Comparison of ENCODE assay signal across 1 cellular context in the genomic region with DNA sequence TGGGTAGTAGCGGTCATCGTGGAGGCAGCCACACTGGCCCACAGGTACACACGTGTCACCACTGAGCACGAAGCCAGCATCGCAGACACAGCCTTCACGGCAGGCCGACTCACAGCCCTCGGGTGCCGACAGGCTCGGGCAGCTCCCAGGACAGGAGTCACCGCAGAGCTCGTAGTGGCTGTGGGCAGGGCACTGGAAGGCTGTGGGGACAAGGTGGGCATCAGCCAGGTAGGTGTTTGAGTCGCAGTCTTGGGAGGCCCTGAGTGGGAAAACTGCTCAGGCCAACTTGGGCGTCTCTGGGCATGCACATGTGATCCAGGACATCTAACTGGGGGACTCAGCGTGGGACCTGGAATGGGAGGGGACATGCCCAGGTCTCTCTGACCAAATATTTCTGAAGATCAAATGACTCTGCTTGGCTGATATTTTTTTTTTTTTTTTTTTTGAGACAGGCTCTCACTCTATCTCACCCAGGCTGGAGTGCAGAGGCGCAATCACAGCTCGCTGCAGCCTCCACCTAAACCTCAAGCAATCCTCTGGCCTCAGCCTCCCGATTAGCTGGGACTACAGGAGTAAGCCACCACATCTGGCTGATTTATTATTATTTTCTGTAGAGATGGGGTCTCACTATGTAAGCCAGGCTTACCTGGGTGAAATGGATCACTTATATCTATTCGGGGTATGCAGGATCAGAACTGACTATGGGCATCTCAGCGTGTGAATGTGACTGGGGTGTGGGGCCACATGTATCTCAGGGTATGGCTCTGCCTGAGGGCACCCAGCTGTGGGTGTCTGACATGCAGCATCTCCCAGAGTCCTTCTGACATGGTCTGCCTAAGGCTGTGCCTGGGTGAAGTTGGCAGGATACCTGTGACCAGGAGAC.
TF ChIP-seq lines count a peak whose summit lies in the region.

No MANE protein-coding gene starts in this region.

TF ChIP-seq in HEK293, 187 proteins besides CTCF, POLR2A, EP300 and RAD21:
- 0 out of 2 replicates have a peak, but pooled peaks have one; percentile 21 for TF ChIP-seq EGR2 (tag by site-specific recombination; IDR thresholded peaks at IDR 0.05; ENCODE audit: low read depth)
